Comparison of ENCODE assay signal across 20 cellular contexts in genomic region chr7:93298671-93299070, GRCh38.
DNase-seq lines count a peak whose midpoint lies in the region; ATAC-seq, FAIRE-seq and TF ChIP-seq lines count a peak whose summit lies in the region.
"Had no signal": no experiment of that assay in that cellular context is flagged by ENCODE, and none has a peak within 500 bp of the region (broad histone marks: within the 10 kb centered on the region; RNA-seq: fewer than 3 reads in every experiment).

No MANE protein-coding gene starts in this region.

- H2BK5ac ChIP-seq in IMR-90 (ENCODE audit: low read depth, low read length, poor library complexity, severe bottlenecking) (no peak overlapping the region), mesenchymal stem cell (ENCODE audit: low read depth, low read length, poor library complexity, severe bottlenecking) (no peak overlapping the region)

- DNase-seq in AG20443 (ENCODE audit: low spot score): peak; percentile 17
- DNase-seq in IMR-90: peak; percentile 42
- peak; percentile 71 for DNase-seq in choroid plexus epithelial cell (ENCODE audit: low read depth)
- peak; percentile 20 for DNase-seq in mesenchymal stem cell
- no peak for DNase-seq in pancreas
- no peak for DNase-seq in right atrium auricular region (ENCODE audit: low spot score)
- no peak for DNase-seq in medulla oblongata (ENCODE audit: extremely low spot score)
- DNase-seq in SHP77 (lab: John Stamatoyannopoulos, UW): no peak
- DNase-seq: CD4-positive, alpha-beta T cell; DMS79 treated with DMSO at 0.1 percent for 48 hours; GF-D8; Kasumi-1; NCI-H1417; NCI-H2029; NCI-H2171 treated with DMSO at 0.1 percent for 48 hours; NCI-H510A; SHP77 treated with DMSO at 0.1 percent for 48 hours had no signal

- H2BK12ac ChIP-seq in mesenchymal stem cell (ENCODE audit: low read length in 2 of 2): no peak overlapping the region

- whole genome bisulfite sequencing in IMR-90 (ENCODE audit: extremely low coverage in 2 of 2, insufficient read length in 1 of 2), 2 experiments: 67% methylated on average over 1 of the region's 2 CpGs; no CpG with 5 or more reads in 1 of the 2 experiments
- WGBS in mesenchymal stem cell: 77% methylated on average over 2 of the region's 2 CpGs
- 81 to 87% methylated on average over 2 of the region's 2 CpGs for WGBS in pancreas, 2 donors

- no peaks in the 10 kb centered on the region for H3K36me3 ChIP-seq in IMR-90 (ENCODE audit: control insufficient read depth, insufficient read depth, low read length)
- H3K36me3 ChIP-seq in mesenchymal stem cell (ENCODE audit: control insufficient read depth in 1 of 2, insufficient read depth in 2 of 2, low read depth in 1 of 2, low read length in 2 of 2): peaks cover 0 to 21% of the 10 kb centered on the region in 2 experiments
- H3K36me3 ChIP-seq in pancreas: no peaks in the 10 kb centered on the region
- peaks cover 7% of the 10 kb centered on the region for H3K36me3 ChIP-seq in right atrium auricular region

- H3K27ac ChIP-seq in IMR-90 (ENCODE audit: insufficient read depth, low read length) (no peak overlapping the region), mesenchymal stem cell (ENCODE audit: low read length, poor library complexity, severe bottlenecking) (no peak overlapping the region), pancreas (no peak overlapping the region), right atrium auricular region (no peak overlapping the region)

- no peak overlapping the region for H3K14ac ChIP-seq in IMR-90 (replicated peaks; ENCODE audit: low read depth, low read length)
- H3K14ac ChIP-seq in mesenchymal stem cell (ENCODE audit: low read length in 2 of 2): no peak overlapping the region

- H3K4me3 ChIP-seq in IMR-90 (ENCODE audit: insufficient read depth, low read depth, low read length) (no peak overlapping the region), choroid plexus epithelial cell (ENCODE audit: low read depth, low read length) (no peak overlapping the region), mesenchymal stem cell (ENCODE audit: insufficient read depth in 1 of 2, low read depth in 1 of 2, low read length in 2 of 2) (no peak overlapping the region), pancreas (no peak overlapping the region), right atrium auricular region (no peak overlapping the region)

- H3K4me1 ChIP-seq in IMR-90 (ENCODE audit: control insufficient read depth, insufficient read depth, low read length) (peaks cover 5% of the 10 kb centered on the region; the same call in 1 of the 2 replicates), mesenchymal stem cell (ENCODE audit: control insufficient read depth, insufficient read depth, low read depth, low read length) (no peaks in the 10 kb centered on the region), pancreas (no peaks in the 10 kb centered on the region), right atrium auricular region (no peaks in the 10 kb centered on the region)

- no peak for TF ChIP-seq POLR2A in IMR-90 (IDR thresholded peaks at IDR 0.05; ENCODE audit: low read depth, low read length)

- no peak overlapping the region for H3K23ac ChIP-seq in IMR-90 (ENCODE audit: low read depth, low read length)
- H3K23ac ChIP-seq in mesenchymal stem cell (ENCODE audit: low read length in 2 of 2): no peak overlapping the region

- in situ Hi-C loops in IMR-90 (cut with MboI; ENCODE audit: low sequenced_read_pairs): no loop called here

- no TSS peak for BruUV-seq in IMR-90 (replicated peaks; lab: Mats Ljungman, UMichigan)

- dilution Hi-C loops in IMR-90 (cut with HindIII; ENCODE audit: low sequenced_read_pairs, unreplicated experiment): no loop called here

- H4K20me1 ChIP-seq in IMR-90 (ENCODE audit: insufficient read depth, low read length): no peaks in the 10 kb centered on the region

- H2AK5ac ChIP-seq in IMR-90 (ENCODE audit: low read depth, low read length) (no peak overlapping the region), mesenchymal stem cell (ENCODE audit: low read length, severe bottlenecking) (no peak overlapping the region)

- no peak overlapping the region for H2BK20ac ChIP-seq in IMR-90 (ENCODE audit: low read depth, low read length)

- H2AK9ac ChIP-seq in IMR-90 (replicated peaks; ENCODE audit: low read depth, low read length, poor library complexity): no peak overlapping the region

- POLR2A ChIA-PET in IMR-90 (lab: Charles Lee; ENCODE audit: unreplicated experiment): no interaction called here

- no peak overlapping the region for H3K4ac ChIP-seq in IMR-90 (ENCODE audit: low read depth, low read length)
- H3K4ac ChIP-seq in mesenchymal stem cell (ENCODE audit: low read depth in 1 of 2, low read length in 2 of 2): no peak overlapping the region

- no peak for TF ChIP-seq RAD21 in IMR-90 (IDR thresholded peaks at IDR 0.05; ENCODE audit: low read length)

- no peak overlapping the region for H3K56ac ChIP-seq in IMR-90 (ENCODE audit: extremely low read depth, insufficient read depth, low read length)

- H3K79me1 ChIP-seq in IMR-90 (ENCODE audit: low read depth in 1 of 2, low read length in 2 of 2): no peaks in the 10 kb centered on the region
- no peaks in the 10 kb centered on the region for H3K79me1 ChIP-seq in mesenchymal stem cell (replicated peaks; ENCODE audit: low read length, poor library complexity, severe bottlenecking)

- H4K5ac ChIP-seq in IMR-90 (ENCODE audit: low read depth, low read length): no peak overlapping the region

- H3K27me3 ChIP-seq in IMR-90 (ENCODE audit: control insufficient read depth, insufficient read depth, low read length) (no peaks in the 10 kb centered on the region), mesenchymal stem cell (ENCODE audit: control insufficient read depth in 1 of 2, insufficient read depth in 1 of 2, low read length in 2 of 2) (no peaks in the 10 kb centered on the region), pancreas (no peaks in the 10 kb centered on the region), right atrium auricular region (no peaks in the 10 kb centered on the region)

- no peak overlapping the region for H3K18ac ChIP-seq in IMR-90 (ENCODE audit: low read depth, low read length)
- H3K18ac ChIP-seq in mesenchymal stem cell (ENCODE audit: low read depth in 1 of 2, low read length in 2 of 2): no peak overlapping the region

- H4K8ac ChIP-seq in IMR-90 (ENCODE audit: low read depth in 2 of 2, low read length in 2 of 2) (no peak overlapping the region), mesenchymal stem cell (ENCODE audit: low read length) (no peak overlapping the region)

- H3K9ac ChIP-seq in IMR-90 (ENCODE audit: low read depth, low read length) (no peak overlapping the region), mesenchymal stem cell (ENCODE audit: low read length) (no peak overlapping the region)

- H2BK120ac ChIP-seq in IMR-90 (ENCODE audit: low read depth, low read length): no peak overlapping the region
- no peak overlapping the region for H2BK120ac ChIP-seq in mesenchymal stem cell (ENCODE audit: low read depth, low read length)

- H2AFZ ChIP-seq in IMR-90 (replicated peaks; ENCODE audit: low read length, poor library complexity): no peak overlapping the region
- H2AFZ ChIP-seq in mesenchymal stem cell (ENCODE audit: low read depth, low read length): no peak overlapping the region

- no peak; the same call in 1 of the 2 replicates for ATAC-seq in IMR-90 (ENCODE audit: low read depth)
- no peak for ATAC-seq in pancreas
- ATAC-seq: HepG2, Panc1 had no signal

- CTCF ChIA-PET in IMR-90 (lab: Yijun Ruan, JAX): no interaction called here

- intact Hi-C loops in IMR-90 (cut with micrococcal nuclease): no loop called here
- intact Hi-C loops in pancreas (cut with DNase I): no loop called here

- no peaks in the 10 kb centered on the region for H3K9me1 ChIP-seq in IMR-90 (ENCODE audit: insufficient read depth, low read length)

- TF ChIP-seq CTCF in IMR-90 (conservative IDR thresholded peaks at IDR 0.05; ENCODE audit: low read depth, low read length): no peak
- no peak for TF ChIP-seq CTCF in choroid plexus epithelial cell (conservative IDR thresholded peaks at IDR 0.05; ENCODE audit: low read depth, low read length)
- TF ChIP-seq CTCF in pancreas (IDR thresholded peaks at IDR 0.05): no peak
- TF ChIP-seq CTCF in right atrium auricular region (IDR thresholded peaks at IDR 0.05): no peak

- FAIRE-seq in pancreas (lab: Jason Lieb, UNC): no peak
- FAIRE-seq: D721Med, HepG2 had no signal

- H2BK15ac ChIP-seq in IMR-90 (ENCODE audit: low read depth, low read length) (no peak overlapping the region), mesenchymal stem cell (ENCODE audit: low read depth, poor library complexity, severe bottlenecking) (no peak overlapping the region)

- H3K4me2 ChIP-seq in IMR-90 (ENCODE audit: low read depth, low read length) (no peak overlapping the region), mesenchymal stem cell (ENCODE audit: low read length, poor library complexity, severe bottlenecking) (no peak overlapping the region)

- H3K9me3 ChIP-seq in IMR-90 (ENCODE audit: control insufficient read depth, insufficient read depth, low read length) (no peaks in the 10 kb centered on the region), mesenchymal stem cell (ENCODE audit: control insufficient read depth, low read length) (no peaks in the 10 kb centered on the region), pancreas (no peaks in the 10 kb centered on the region), right atrium auricular region (no peaks in the 10 kb centered on the region)

- no peak overlapping the region for H4K91ac ChIP-seq in IMR-90 (ENCODE audit: insufficient read depth, low read depth, low read length)
- no peak overlapping the region for H4K91ac ChIP-seq in mesenchymal stem cell (ENCODE audit: low read length)

TF ChIP-seq in IMR-90, 13 proteins besides CTCF, POLR2A, EP300 and RAD21:
- TF ChIP-seq RFX5 (IDR thresholded peaks at IDR 0.05; ENCODE audit: low read depth, low read length): no peak
- peak; percentile 56 for TF ChIP-seq CEBPB (IDR thresholded peaks at IDR 0.05; ENCODE audit: low read depth, low read length)
- TF ChIP-seq, protein P1, sequence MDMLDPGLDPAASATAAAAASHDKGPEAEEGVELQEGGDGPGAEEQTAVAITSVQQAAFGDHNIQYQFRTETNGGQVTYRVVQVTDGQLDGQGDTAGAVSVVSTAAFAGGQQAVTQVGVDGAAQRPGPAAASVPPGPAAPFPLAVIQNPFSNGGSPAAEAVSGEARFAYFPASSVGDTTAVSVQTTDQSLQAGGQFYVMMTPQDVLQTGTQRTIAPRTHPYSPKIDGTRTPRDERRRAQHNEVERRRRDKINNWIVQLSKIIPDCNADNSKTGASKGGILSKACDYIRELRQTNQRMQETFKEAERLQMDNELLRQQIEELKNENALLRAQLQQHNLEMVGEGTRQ (IDR thresholded peaks at IDR 0.05; ENCODE audit: low read depth, low read length): no peak
- TF ChIP-seq MAFK (IDR thresholded peaks at IDR 0.05; ENCODE audit: low read depth, low read length): no peak

Comparison
In these comparisons a context has a peak if more than half of its experiments do, and no peak if none do; other contexts are left out.
1. DNase-seq: peak in AG20443 (single experiment), IMR-90 (single experiment), choroid plexus epithelial cell (single experiment) and mesenchymal stem cell (single experiment); none in pancreas (0 of 6), right atrium auricular region (single experiment), medulla oblongata (single experiment) and SHP77 (0 of 2).